ENCODE assay signal across 1 cellular context in genomic region chr16:82169861-82170845, GRCh38.
TF ChIP-seq lines count a peak whose summit lies in the region.

A gene with protein sequence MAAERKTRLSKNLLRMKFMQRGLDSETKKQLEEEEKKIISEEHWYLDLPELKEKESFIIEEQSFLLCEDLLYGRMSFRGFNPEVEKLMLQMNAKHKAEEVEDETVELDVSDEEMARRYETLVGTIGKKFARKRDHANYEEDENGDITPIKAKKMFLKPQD (minus strand): TSS chr16:82170224. CDS start chr16:82170175, 49 bp downstream.

TF ChIP-seq in HepG2, 621 proteins besides CTCF, POLR2A, EP300 and RAD21 (continued from another document and continues in another):
- 0 out of 2 replicates have a peak, but pooled peaks have one; percentile 29 for TF ChIP-seq EZH2 (conservative IDR thresholded peaks at IDR 0.05; ENCODE audit: low read depth, low read length)
- no peak for TF ChIP-seq DDIT3 (CRISPR knock-in tag; IDR thresholded peaks at IDR 0.05)
- peak; percentile 39; the same call in 1 of the 2 replicates for TF ChIP-seq ZNF24 (IDR thresholded peaks at IDR 0.05)
- TF ChIP-seq BORCS8-MEF2B (CRISPR knock-in tag; IDR thresholded peaks at IDR 0.05): peak; percentile 98
- no peak for TF ChIP-seq EHMT2 (IDR thresholded peaks at IDR 0.05; ENCODE audit: borderline replicate concordance, low read depth, low read length)
- TF ChIP-seq SRSF4 (IDR thresholded peaks at IDR 0.05; ENCODE audit: low read depth, low read length, poor library complexity, severe bottlenecking): no peak
- no peak for TF ChIP-seq LRRFIP1 (CRISPR knock-in tag; conservative IDR thresholded peaks at IDR 0.05)
- peak; percentile 93; the same call in 1 of the 2 replicates for TF ChIP-seq ZNF235 (CRISPR knock-in tag; IDR thresholded peaks at IDR 0.05; ENCODE audit: borderline replicate concordance)
- TF ChIP-seq CEBPG (CRISPR knock-in tag; IDR thresholded peaks at IDR 0.05): peak; percentile 1; the same call in 1 of the 2 replicates
- TF ChIP-seq, protein P1, sequence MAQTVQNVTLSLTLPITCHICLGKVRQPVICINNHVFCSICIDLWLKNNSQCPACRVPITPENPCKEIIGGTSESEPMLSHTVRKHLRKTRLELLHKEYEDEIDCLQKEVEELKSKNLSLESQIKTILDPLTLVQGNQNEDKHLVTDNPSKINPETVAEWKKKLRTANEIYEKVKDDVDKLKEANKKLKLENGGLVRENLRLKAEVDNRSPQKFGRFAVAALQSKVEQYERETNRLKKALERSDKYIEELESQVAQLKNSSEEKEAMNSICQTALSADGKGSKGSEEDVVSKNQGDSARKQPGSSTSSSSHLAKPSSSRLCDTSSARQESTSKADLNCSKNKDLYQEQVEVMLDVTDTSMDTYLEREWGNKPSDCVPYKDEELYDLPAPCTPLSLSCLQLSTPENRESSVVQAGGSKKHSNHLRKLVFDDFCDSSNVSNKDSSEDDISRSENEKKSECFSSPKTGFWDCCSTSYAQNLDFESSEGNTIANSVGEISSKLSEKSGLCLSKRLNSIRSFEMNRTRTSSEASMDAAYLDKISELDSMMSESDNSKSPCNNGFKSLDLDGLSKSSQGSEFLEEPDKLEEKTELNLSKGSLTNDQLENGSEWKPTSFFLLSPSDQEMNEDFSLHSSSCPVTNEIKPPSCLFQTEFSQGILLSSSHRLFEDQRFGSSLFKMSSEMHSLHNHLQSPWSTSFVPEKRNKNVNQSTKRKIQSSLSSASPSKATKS (CRISPR knock-in tag; IDR thresholded peaks at IDR 0.05): peak; percentile 97; the same call in 1 of the 2 replicates
- TF ChIP-seq ZNF138 (CRISPR knock-in tag; IDR thresholded peaks at IDR 0.05; ENCODE audit: low read depth): no peak
- TF ChIP-seq NCOA2 (CRISPR knock-in tag; IDR thresholded peaks at IDR 0.05): 0 out of 2 replicates have a peak, but pooled peaks have one; percentile 42
- no peak for TF ChIP-seq MIER2 (CRISPR knock-in tag; IDR thresholded peaks at IDR 0.05)
- peak; percentile 64; the same call in 1 of the 2 replicates for TF ChIP-seq ZNF253 (CRISPR knock-in tag; IDR thresholded peaks at IDR 0.05; ENCODE audit: borderline replicate concordance)
- TF ChIP-seq ZZZ3 (CRISPR knock-in tag; IDR thresholded peaks at IDR 0.05; ENCODE audit: borderline replicate concordance): no peak
- no peak for TF ChIP-seq LCORL (IDR thresholded peaks at IDR 0.05)
- peak; percentile 55 for TF ChIP-seq LCORL (CRISPR knock-in tag; IDR thresholded peaks at IDR 0.05)
- peak in 1 of 2 experiments; percentile 79; a peak in 1 of 4 replicates for TF ChIP-seq KLF16 (CRISPR knock-in tag; IDR thresholded peaks at IDR 0.05)
- TF ChIP-seq CCAR2 (optimal IDR thresholded peaks at IDR 0.05; ENCODE audit: low read depth, low read length): no peak
- TF ChIP-seq, protein P2, sequence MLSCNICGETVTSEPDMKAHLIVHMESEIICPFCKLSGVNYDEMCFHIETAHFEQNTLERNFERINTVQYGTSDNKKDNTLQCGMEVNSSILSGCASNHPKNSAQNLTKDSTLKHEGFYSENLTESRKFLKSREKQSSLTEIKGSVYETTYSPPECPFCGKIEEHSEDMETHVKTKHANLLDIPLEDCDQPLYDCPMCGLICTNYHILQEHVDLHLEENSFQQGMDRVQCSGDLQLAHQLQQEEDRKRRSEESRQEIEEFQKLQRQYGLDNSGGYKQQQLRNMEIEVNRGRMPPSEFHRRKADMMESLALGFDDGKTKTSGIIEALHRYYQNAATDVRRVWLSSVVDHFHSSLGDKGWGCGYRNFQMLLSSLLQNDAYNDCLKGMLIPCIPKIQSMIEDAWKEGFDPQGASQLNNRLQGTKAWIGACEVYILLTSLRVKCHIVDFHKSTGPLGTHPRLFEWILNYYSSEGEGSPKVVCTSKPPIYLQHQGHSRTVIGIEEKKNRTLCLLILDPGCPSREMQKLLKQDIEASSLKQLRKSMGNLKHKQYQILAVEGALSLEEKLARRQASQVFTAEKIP (CRISPR knock-in tag; IDR thresholded peaks at IDR 0.05; ENCODE audit: borderline replicate concordance): no peak
- TF ChIP-seq THAP11 (CRISPR knock-in tag; IDR thresholded peaks at IDR 0.05): peak; percentile 84
- TF ChIP-seq, protein P3, sequence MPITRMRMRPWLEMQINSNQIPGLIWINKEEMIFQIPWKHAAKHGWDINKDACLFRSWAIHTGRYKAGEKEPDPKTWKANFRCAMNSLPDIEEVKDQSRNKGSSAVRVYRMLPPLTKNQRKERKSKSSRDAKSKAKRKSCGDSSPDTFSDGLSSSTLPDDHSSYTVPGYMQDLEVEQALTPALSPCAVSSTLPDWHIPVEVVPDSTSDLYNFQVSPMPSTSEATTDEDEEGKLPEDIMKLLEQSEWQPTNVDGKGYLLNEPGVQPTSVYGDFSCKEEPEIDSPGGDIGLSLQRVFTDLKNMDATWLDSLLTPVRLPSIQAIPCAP (CRISPR knock-in tag; IDR thresholded peaks at IDR 0.05; ENCODE audit: low read depth): no peak
- TF ChIP-seq PRPF4 (IDR thresholded peaks at IDR 0.05; ENCODE audit: low read depth, low read length, poor library complexity, severe bottlenecking): no peak
- peak; percentile 74 for TF ChIP-seq RXRA (CRISPR knock-in tag; IDR thresholded peaks at IDR 0.05)
- peak; percentile 37; the same call in 1 of the 2 replicates for TF ChIP-seq MNT (IDR thresholded peaks at IDR 0.05)
- no peak for TF ChIP-seq ZNF639 (CRISPR knock-in tag; conservative IDR thresholded peaks at IDR 0.05)
- TF ChIP-seq ZNF691 (CRISPR knock-in tag; IDR thresholded peaks at IDR 0.05; ENCODE audit: borderline replicate concordance, low read depth): peak; percentile 86; the same call in 1 of the 2 replicates
- TF ChIP-seq SRF (IDR thresholded peaks at IDR 0.05; ENCODE audit: low read depth, low read length): no peak
- TF ChIP-seq ZNF292 (CRISPR knock-in tag; IDR thresholded peaks at IDR 0.05; ENCODE audit: borderline replicate concordance, low read depth): peak; percentile 30; the same call in 1 of the 2 replicates
- peak; percentile 98 for TF ChIP-seq NAIF1 (CRISPR knock-in tag; IDR thresholded peaks at IDR 0.05; ENCODE audit: borderline replicate concordance)
- peak; percentile 100 for TF ChIP-seq RNF2 (conservative IDR thresholded peaks at IDR 0.05; ENCODE audit: low read depth)
- peak; percentile 83; the same call in 1 of the 2 replicates for TF ChIP-seq BRD4 (CRISPR knock-in tag; IDR thresholded peaks at IDR 0.05)
- peak; percentile 77 for TF ChIP-seq MTF2 (CRISPR knock-in tag; IDR thresholded peaks at IDR 0.05; ENCODE audit: borderline replicate concordance)
- TF ChIP-seq FUBP1 (CRISPR knock-in tag; IDR thresholded peaks at IDR 0.05; ENCODE audit: borderline replicate concordance): no peak
- TF ChIP-seq ZNF503 (CRISPR knock-in tag; IDR thresholded peaks at IDR 0.05): peak; percentile 79; the same call in 1 of the 2 replicates
- peak; percentile 96 for TF ChIP-seq ZNF501 (CRISPR knock-in tag; IDR thresholded peaks at IDR 0.05)
- peak; percentile 92 for TF ChIP-seq POGK (CRISPR knock-in tag; conservative IDR thresholded peaks at IDR 0.05)
- TF ChIP-seq FOXA1 (IDR thresholded peaks at IDR 0.05): no peak
- peak; percentile 73 for TF ChIP-seq FOXA1 (CRISPR knock-in tag; IDR thresholded peaks at IDR 0.05)
- peak; percentile 68 for TF ChIP-seq NR2C2 (CRISPR knock-in tag; IDR thresholded peaks at IDR 0.05; ENCODE audit: borderline replicate concordance)
- peak; percentile 92; the same call in 1 of the 2 replicates for TF ChIP-seq SMAD9 (CRISPR knock-in tag; IDR thresholded peaks at IDR 0.05)
- TF ChIP-seq ZNF724P (CRISPR knock-in tag; IDR thresholded peaks at IDR 0.05; ENCODE audit: borderline replicate concordance): peak; percentile 65; the same call in 1 of the 2 replicates
- TF ChIP-seq HNF4A (CRISPR knock-in tag; IDR thresholded peaks at IDR 0.05): peak; percentile 29
- 0 out of 2 replicates have a peak, but pooled peaks have one; percentile 81 for TF ChIP-seq ZNF782 (CRISPR knock-in tag; IDR thresholded peaks at IDR 0.05; ENCODE audit: borderline replicate concordance)
